ENCODE assay signal across 14 cellular contexts in genomic region chr12:101824831-101825230, GRCh38. TPM values are rescaled to one million over a fixed set of nuclear protein-coding genes. Genes with fewer than 3 reads are reported as not detected.
DNase-seq lines count a peak whose midpoint lies in the region; TF ChIP-seq lines count a peak whose summit lies in the region.
"Had no signal": no experiment of that assay in that cellular context is flagged by ENCODE, and none has a peak within 500 bp of the region (broad histone marks: within the 10 kb centered on the region; RNA-seq: fewer than 3 reads in every experiment).

No MANE protein-coding gene starts in this region.

- H4K20me1 ChIP-seq in Loucy (ENCODE audit: insufficient read depth, low read length, poor library complexity, severe bottlenecking): peaks cover 13% of the 10 kb centered on the region

- H3K27me3 Mint-ChIP-seq in activated T-cell treated with anti-CD3 and anti-CD28 coated beads, Interleukin-2, amount 50 U/mL, for 24 hours: no peaks in the 10 kb centered on the region

- TF ChIP-seq CTCF in Loucy (conservative IDR thresholded peaks at IDR 0.05; ENCODE audit: low read length): no peak

- H3K4me3 ChIP-seq in Loucy (ENCODE audit: low read length, poor library complexity, severe bottlenecking) (peak overlapping the region; percentile 92), skeletal muscle tissue (ENCODE audit: low read length in 3 of 3) (no peak overlapping the region)
- H3K4me3 ChIP-seq: adrenal gland, pancreas, upper lobe of right lung had no signal

- H3K9ac ChIP-seq in Loucy (ENCODE audit: low read depth, low read length, poor library complexity, severe bottlenecking): peak overlapping the region; percentile 27
- peak overlapping the region in 2 of 3 donors; percentile 7 to 46 for H3K9ac ChIP-seq in skeletal muscle tissue (ENCODE audit: low read depth in 1 of 3, low read length in 3 of 3)

- H3K9me3 ChIP-seq in Loucy (ENCODE audit: insufficient read depth, low read depth, low read length) (no peaks in the 10 kb centered on the region), skeletal muscle tissue (ENCODE audit: control insufficient read depth in 3 of 3, low read length in 3 of 3) (no peaks in the 10 kb centered on the region)
- H3K9me3 ChIP-seq: adrenal gland, pancreas, upper lobe of right lung had no signal

- DNase-seq in activated T-cell treated with anti-CD3 and anti-CD28 coated beads, Interleukin-2, amount 50 U/mL, for 24 hours: no peak
- no peak for DNase-seq in activated T-cell treated with anti-CD3 and anti-CD28 coated beads, Interleukin-2, amount 50 U/mL, for 48 hours
- no peak for DNase-seq in activated CD4-positive, CD25-positive, alpha-beta regulatory T cell treated with anti-CD3 and anti-CD28 coated beads, Interleukin-2, amount 50 U/mL, for 72 hours
- DNase-seq in AG20443 (ENCODE audit: low spot score): no peak
- DNase-seq in dermis blood vessel endothelial cell: no peak
- DNase-seq: adrenal gland, DMS53, midbrain, MM.1S, pancreas, upper lobe of right lung had no signal

- no peaks in the 10 kb centered on the region for H3K9me2 ChIP-seq in Loucy (replicated peaks; ENCODE audit: low read depth, low read length)

- H3F3A ChIP-seq in Loucy (ENCODE audit: low read depth): peaks cover 2% of the 10 kb centered on the region; the same call in 1 of the 2 replicates

- H3K27me3 ChIP-seq in Loucy (ENCODE audit: insufficient read depth, low read length, poor library complexity, severe bottlenecking) (no peaks in the 10 kb centered on the region), skeletal muscle tissue (ENCODE audit: control insufficient read depth in 3 of 3, insufficient read depth in 3 of 3, low read length in 3 of 3) (no peaks in the 10 kb centered on the region)
- H3K27me3 ChIP-seq: adrenal gland, pancreas, upper lobe of right lung had no signal

- peaks cover 89% of the 10 kb centered on the region for H3K79me2 ChIP-seq in Loucy (ENCODE audit: insufficient read depth, low read length)

- peak overlapping the region; percentile 67 for H3K4me2 ChIP-seq in Loucy (ENCODE audit: low read depth, low read length, poor library complexity, severe bottlenecking)

- H2AFZ ChIP-seq in Loucy (ENCODE audit: low read length): no peak overlapping the region

- no peaks in the 10 kb centered on the region for H3K36me3 ChIP-seq in Loucy (ENCODE audit: insufficient read depth, low read length)
- no peaks in the 10 kb centered on the region for H3K36me3 ChIP-seq in skeletal muscle tissue (ENCODE audit: control insufficient read depth in 3 of 3, insufficient read depth in 3 of 3, low read length in 3 of 3)
- H3K36me3 ChIP-seq: adrenal gland, pancreas, upper lobe of right lung had no signal

- peak overlapping the region; percentile 1 for H3K27ac Mint-ChIP-seq in activated T-cell treated with anti-CD3 and anti-CD28 coated beads, Interleukin-2, amount 50 U/mL, for 24 hours

- peaks cover 79% of the 10 kb centered on the region for H3K4me1 Mint-ChIP-seq in activated T-cell treated with anti-CD3 and anti-CD28 coated beads, Interleukin-2, amount 50 U/mL, for 24 hours (ENCODE audit: low read depth)

- no peaks in the 10 kb centered on the region for H3K9me3 Mint-ChIP-seq in activated T-cell treated with anti-CD3 and anti-CD28 coated beads, Interleukin-2, amount 50 U/mL, for 24 hours

- H3K4me3 Mint-ChIP-seq in activated T-cell treated with anti-CD3 and anti-CD28 coated beads, Interleukin-2, amount 50 U/mL, for 24 hours: no peak overlapping the region

- H3K27ac ChIP-seq in cingulate gyrus (ENCODE audit: low read depth, low read length) (peak overlapping the region; percentile 58), skeletal muscle tissue (ENCODE audit: low read depth, low read length) (no peak overlapping the region)
- H3K27ac ChIP-seq: adrenal gland, pancreas, upper lobe of right lung had no signal

- H3K4me1 ChIP-seq in Loucy (ENCODE audit: insufficient read depth, low read length, poor library complexity, severe bottlenecking) (peaks cover 73% of the 10 kb centered on the region), skeletal muscle tissue (ENCODE audit: control insufficient read depth in 3 of 3, insufficient read depth in 3 of 3, low read length in 3 of 3) (peaks cover 20 to 27% (median 25%) of the 10 kb centered on the region in 3 donors)

- H3K36me3 Mint-ChIP-seq in activated T-cell treated with anti-CD3 and anti-CD28 coated beads, Interleukin-2, amount 50 U/mL, for 24 hours (ENCODE audit: low read depth): peaks cover 19% of the 10 kb centered on the region

RNA-seq across cellular contexts. Expression of gene GNPTAB, which starts 5.9 kb away (rescaled TPM):
- total RNA-seq in skeletal muscle tissue: 10.4 TPM
- total RNA-seq in dermis blood vessel endothelial cell: 28.2 and 37.3 TPM in 2 replicates

RNA-seq across cellular contexts. Expression of gene DRAM1, which starts 52.5 kb away (rescaled TPM):
- total RNA-seq in skeletal muscle tissue (3.7 TPM), dermis blood vessel endothelial cell (22.3 and 30.1 TPM in 2 replicates)
